ENCODE assay signal across 14 cellular contexts in the genomic region with DNA sequence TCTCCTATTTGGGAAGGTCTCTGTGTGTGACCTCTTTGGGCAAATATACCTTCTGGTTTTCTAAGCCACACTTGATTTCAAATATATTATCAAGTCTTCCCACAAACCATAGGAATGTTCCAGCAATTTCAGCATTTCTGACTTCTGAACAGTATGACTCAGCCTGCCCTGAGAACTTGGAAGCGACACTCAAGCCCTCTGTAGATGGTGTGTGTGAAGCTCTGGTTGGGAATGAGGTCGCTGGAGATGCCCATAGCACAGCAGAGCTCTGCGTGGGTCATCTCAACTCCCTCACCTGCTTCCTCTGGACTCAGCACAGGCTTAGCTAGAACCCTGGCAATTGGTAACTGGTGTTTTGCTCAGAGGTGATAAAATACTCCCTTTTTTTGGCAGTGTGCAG.
DNase-seq lines count a peak whose midpoint lies in the region; ATAC-seq and TF ChIP-seq lines count a peak whose summit lies in the region.
"Had no signal": no experiment of that assay in that cellular context is flagged by ENCODE, and none has a peak within 500 bp of the region (broad histone marks: within the 10 kb centered on the region; RNA-seq: fewer than 3 reads in every experiment).

No MANE protein-coding gene starts in this region.

- TF ChIP-seq CTCF in AG04449 (IDR thresholded peaks at IDR 0.05; ENCODE audit: insufficient read depth, low read length, missing control alignments): no peak
- TF ChIP-seq CTCF in nephron (IDR thresholded peaks at IDR 0.05; ENCODE audit: unreplicated experiment in 3 of 3): no peak

- H3K27me3 Mint-ChIP-seq in nephron (ENCODE audit: low read depth): no peaks in the 10 kb centered on the region

- no peak for ATAC-seq in stimulated activated effector memory CD8-positive, alpha-beta T cell treated with anti-CD3 and anti-CD28 coated beads, Interleukin-12 subunit alpha, Interleukin-12 subunit beta, amount 100 ng/mL, for 72 hours
- ATAC-seq in GM18519 (IDR thresholded peaks at IDR 0.05; ENCODE audit: low FRiP score, unreplicated experiment) (no peak), GM19324 (IDR thresholded peaks at IDR 0.05; ENCODE audit: low FRiP score, unreplicated experiment) (no peak)
- ATAC-seq: HepG2 had no signal

- no peak overlapping the region for H3K4me3 Mint-ChIP-seq in nephron
- no peak overlapping the region for H3K4me3 Mint-ChIP-seq in stimulated activated effector memory CD8-positive, alpha-beta T cell treated with anti-CD3 and anti-CD28 coated beads, Interleukin-12 subunit alpha, Interleukin-12 subunit beta, amount 100 ng/mL, for 72 hours
- H3K4me3 Mint-ChIP-seq: activated naive CD4-positive, alpha-beta T cell treated with anti-CD3 and anti-CD28 coated beads, Interleukin-2, amount 50 U/mL, for 24 hours; CD4-positive, CD25-positive, alpha-beta regulatory T cell had no signal

- peak overlapping the region; percentile 27 to 78 (median 70) for H3K27ac Mint-ChIP-seq in nephron
- H3K27ac Mint-ChIP-seq in stimulated activated effector memory CD8-positive, alpha-beta T cell treated with anti-CD3 and anti-CD28 coated beads, Interleukin-12 subunit alpha, Interleukin-12 subunit beta, amount 100 ng/mL, for 72 hours: no peak overlapping the region
- H3K27ac Mint-ChIP-seq: activated naive CD4-positive, alpha-beta T cell treated with anti-CD3 and anti-CD28 coated beads, Interleukin-2, amount 50 U/mL, for 24 hours; CD4-positive, CD25-positive, alpha-beta regulatory T cell had no signal

- H3K9me3 Mint-ChIP-seq in nephron: no peaks in the 10 kb centered on the region
- H3K9me3 Mint-ChIP-seq in stimulated activated effector memory CD8-positive, alpha-beta T cell treated with anti-CD3 and anti-CD28 coated beads, Interleukin-12 subunit alpha, Interleukin-12 subunit beta, amount 100 ng/mL, for 72 hours: no peaks in the 10 kb centered on the region
- H3K9me3 Mint-ChIP-seq: activated naive CD4-positive, alpha-beta T cell treated with anti-CD3 and anti-CD28 coated beads, Interleukin-2, amount 50 U/mL, for 24 hours; CD4-positive, CD25-positive, alpha-beta regulatory T cell had no signal

- H3K4me1 Mint-ChIP-seq in nephron: peaks cover 36% of the 10 kb centered on the region
- no peaks in the 10 kb centered on the region for H3K4me1 Mint-ChIP-seq in stimulated activated effector memory CD8-positive, alpha-beta T cell treated with anti-CD3 and anti-CD28 coated beads, Interleukin-12 subunit alpha, Interleukin-12 subunit beta, amount 100 ng/mL, for 72 hours
- H3K4me1 Mint-ChIP-seq: activated naive CD4-positive, alpha-beta T cell treated with anti-CD3 and anti-CD28 coated beads, Interleukin-2, amount 50 U/mL, for 24 hours; CD4-positive, CD25-positive, alpha-beta regulatory T cell had no signal

- H3K4me3 ChIP-seq in AG04449 (ENCODE audit: low read depth, low read length): no peak overlapping the region
- H3K4me3 ChIP-seq: HAP-1 had no signal

- H3K36me3 Mint-ChIP-seq in nephron (ENCODE audit: low read depth): no peaks in the 10 kb centered on the region
- no peaks in the 10 kb centered on the region for H3K36me3 Mint-ChIP-seq in stimulated activated effector memory CD8-positive, alpha-beta T cell treated with anti-CD3 and anti-CD28 coated beads, Interleukin-12 subunit alpha, Interleukin-12 subunit beta, amount 100 ng/mL, for 72 hours
- H3K36me3 Mint-ChIP-seq: activated naive CD4-positive, alpha-beta T cell treated with anti-CD3 and anti-CD28 coated beads, Interleukin-2, amount 50 U/mL, for 24 hours; CD4-positive, CD25-positive, alpha-beta regulatory T cell had no signal

- peak; percentile 77 for DNase-seq in AG04449 (ENCODE audit: low read depth, low spot score)
- DNase-seq in LoVo (ENCODE audit: low spot score): peak; percentile 9
- DNase-seq in epidermal melanocyte (ENCODE audit: insufficient read length, low spot score): peak; percentile 44
- no peak for DNase-seq in effector CD4-positive, alpha-beta T cell
- DNase-seq in stimulated activated effector memory CD8-positive, alpha-beta T cell treated with anti-CD3 and anti-CD28 coated beads, Interleukin-12 subunit alpha, Interleukin-12 subunit beta, amount 100 ng/mL, for 72 hours (ENCODE audit: low spot score in 2 of 2): no peak
- DNase-seq: CD4-positive, CD25-positive, alpha-beta regulatory T cell; hypothalamus; NCI-H774 had no signal

- CTCF ChIA-PET in AG04449 (lab: Yijun Ruan, JAX): interaction anchor here (0.9 kb wide), 1 partner anchor 16 kb away, joined by 3 read pairs; no protein-coding TSS in a partner anchor

- POLR2A ChIA-PET in AG04449 (lab: Yijun Ruan, JAX): interaction anchor here (1.0 kb wide), 1 partner anchor 9 kb away, joined by 8 read pairs; no protein-coding TSS in a partner anchor

Comparison
In these comparisons a context has a peak if more than half of its experiments do, and no peak if none do; other contexts are left out.
1. DNase-seq: peak in AG04449 (single experiment), LoVo (single experiment) and epidermal melanocyte (single experiment); none in effector CD4-positive, alpha-beta T cell (single experiment) and stimulated activated effector memory CD8-positive, alpha-beta T cell treated with anti-CD3 and anti-CD28 coated beads, Interleukin-12 subunit alpha, Interleukin-12 subunit beta, amount 100 ng/mL, for 72 hours (0 of 2).